ENCODE assay signal across 8 cellular contexts in genomic region chr6:37171141-37171969, GRCh38. TPM values are rescaled to one million over a fixed set of nuclear protein-coding genes. Genes with fewer than 3 reads are reported as not detected.
DNase-seq lines count a peak whose midpoint lies in the region; ATAC-seq and TF ChIP-seq lines count a peak whose summit lies in the region.

No MANE protein-coding gene starts in this region.

- H3K27ac ChIP-seq in SJSA1: peak overlapping the region; percentile 75

- H3K9me3 Mint-ChIP-seq in brain (no peaks in the 10 kb centered on the region), immature natural killer cell (peaks cover 0 to 2% (median 0%) of the 10 kb centered on the region in 6 donors)

- H3K27ac Mint-ChIP-seq in brain: peak overlapping the region; percentile 90 to 97 (median 93)
- peak overlapping the region; percentile 88 to 96 (median 94) for H3K27ac Mint-ChIP-seq in immature natural killer cell

- peak in 3 of 4 experiments; percentile 22 to 33 (median 26) for DNase-seq in activated CD4-positive, CD25-positive, alpha-beta regulatory T cell (lab: John Stamatoyannopoulos, UW)
- DNase-seq in SJSA1 (ENCODE audit: low read depth in 1 of 2, low spot score in 2 of 2) (peak in 1 of 2 experiments; percentile 44), immature natural killer cell (peak in 2 of 3 donors; percentile 32 to 38), SHP77 treated with DMSO at 0.1 percent for 48 hours (lab: John Stamatoyannopoulos, UW) (no peak)

- peaks cover 23% of the 10 kb centered on the region for H3K4me1 ChIP-seq in SJSA1 (replicated peaks)
- peaks cover 21% of the 10 kb centered on the region for H3K4me1 ChIP-seq in skeletal muscle satellite cell (ENCODE audit: control insufficient read depth, insufficient read depth, low read length)

- no peaks in the 10 kb centered on the region for H3K9me3 ChIP-seq in SJSA1 (replicated peaks)
- no peaks in the 10 kb centered on the region for H3K9me3 ChIP-seq in skeletal muscle satellite cell (replicated peaks; ENCODE audit: low read length)

- H3K4me3 ChIP-seq in SJSA1 (peak overlapping the region; percentile 94), skeletal muscle satellite cell (ENCODE audit: low read length) (peak overlapping the region; percentile 87)

- peaks cover 49% of the 10 kb centered on the region for H3K4me1 Mint-ChIP-seq in brain
- peaks cover 49 to 60% of the 10 kb centered on the region in 2 donors for H3K4me1 Mint-ChIP-seq in immature natural killer cell

- H3K27me3 ChIP-seq in SJSA1 (replicated peaks) (no peaks in the 10 kb centered on the region), skeletal muscle satellite cell (ENCODE audit: control insufficient read depth, insufficient read depth, low read length) (no peaks in the 10 kb centered on the region)

- no peak for TF ChIP-seq CTCF in brain (conservative IDR thresholded peaks at IDR 0.05)

- H3K4me3 Mint-ChIP-seq in brain (peak overlapping the region; percentile 87 to 91 (median 90)), immature natural killer cell (peak overlapping the region; percentile 94 to 98 (median 96))

- H3K9ac ChIP-seq in skeletal muscle satellite cell (ENCODE audit: low read depth, low read length): peak overlapping the region; percentile 88

- H3K36me3 Mint-ChIP-seq in brain (peaks cover 26% of the 10 kb centered on the region), immature natural killer cell (peaks cover 45 to 49% (median 48%) of the 10 kb centered on the region in 3 donors)

- H3K36me3 ChIP-seq in SJSA1 (peaks cover 57% of the 10 kb centered on the region), skeletal muscle satellite cell (ENCODE audit: insufficient read depth, low read length) (peaks cover 19% of the 10 kb centered on the region)

- no peak for ATAC-seq in activated CD4-positive, CD25-positive, alpha-beta regulatory T cell treated with anti-CD3 and anti-CD28 coated beads, Interleukin-2, amount 50 U/mL, for 24 hours
- no peak for ATAC-seq in HG03378 (IDR thresholded peaks at IDR 0.05; ENCODE audit: unreplicated experiment)

- H3K27me3 Mint-ChIP-seq in brain: peaks cover 11% of the 10 kb centered on the region
- peaks cover 21 to 35% (median 22%) of the 10 kb centered on the region in 3 donors for H3K27me3 Mint-ChIP-seq in immature natural killer cell (ENCODE audit: low read depth in 3 of 3)

- H3K4me2 ChIP-seq in skeletal muscle satellite cell (ENCODE audit: low read length): peak overlapping the region; percentile 99

RNA-seq across cellular contexts. Expression of gene PIM1, which starts 1.4 kb away (rescaled TPM):
- 41.4 and 49.8 TPM in 2 replicates for total RNA-seq in SJSA1 (2014; rRNA removed; shearing (Covaris generic))
- polyA plus RNA-seq in brain (ENCODE audit: insufficient read depth, low read depth, low replicate concordance) (102 TPM), immature natural killer cell (100 to 1,000 TPM in 2 of 3 donors, 10 to 100 TPM in 1; 90.5 to 197 (median 117) TPM)
- 2.2 and 3.0 TPM in 2 replicates for total RNA-seq in skeletal muscle satellite cell (2012; rRNA removed)
